In the genomic region with DNA sequence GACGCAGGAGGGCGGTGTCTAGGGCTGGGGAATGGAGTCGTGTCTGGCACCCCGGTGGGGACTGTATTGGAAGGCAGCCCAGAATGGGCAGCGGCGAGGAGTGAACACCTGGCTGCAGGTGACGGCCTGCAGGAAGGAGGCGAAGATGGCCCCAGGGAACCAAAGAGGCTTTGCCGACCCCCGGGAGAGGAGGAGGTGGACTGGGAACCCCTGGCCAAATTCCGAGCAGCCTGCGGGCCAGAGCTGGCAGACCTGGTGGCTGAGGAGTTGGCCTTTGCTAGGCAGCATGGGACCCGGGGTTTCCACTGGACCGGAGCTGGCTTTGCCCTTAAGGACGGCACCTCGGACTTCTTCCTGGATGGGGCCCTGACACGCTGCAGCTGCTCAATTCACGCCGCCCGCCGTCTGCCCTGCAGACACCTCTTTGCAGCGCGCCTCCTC, we compare ENCODE assay signal across 16 cellular contexts. TPM values are rescaled to one million over a fixed set of nuclear protein-coding genes. Genes with fewer than 3 reads are reported as not detected.
DNase-seq lines count a peak whose midpoint lies in the region; ATAC-seq, FAIRE-seq and TF ChIP-seq lines count a peak whose summit lies in the region.
"Had no signal": no experiment of that assay in that cellular context is flagged by ENCODE, and none has a peak within 500 bp of the region (broad histone marks: within the 10 kb centered on the region; RNA-seq: fewer than 3 reads in every experiment).

No MANE protein-coding gene starts in this region.

- no peaks in the 10 kb centered on the region for H3K9me2 ChIP-seq in PC-3 (replicated peaks; ENCODE audit: low read length)

- POLR2A ChIA-PET in A673 (lab: Charles Lee; ENCODE audit: low non-redundant PET), result no interaction called here
- POLR2A ChIA-PET in PC-3 (lab: Charles Lee; ENCODE audit: unreplicated experiment), result interaction anchor here (0.6 kb wide), 1 partner anchor 9 kb away, joined by 3 read pairs; no protein-coding TSS in a partner anchor

- DNase-seq in A673 (ENCODE audit: low spot score), result no peak
- DNase-seq in COR-L47 (lab: John Stamatoyannopoulos, UW), result peak; percentile 51
- DNase-seq in PC-3, result no peak
- peak; percentile 73 for DNase-seq in kidney
- DNase-seq in D721Med (ENCODE audit: insufficient read length, low spot score), result no peak
- DNase-seq: activated CD4-positive, alpha-beta T cell treated with anti-CD3 and anti-CD28 coated beads for 36 hours; activated T-cell treated with anti-CD3 and anti-CD28 coated beads for 4 hours; C1 segment of cervical spinal cord; effector CD8-positive, alpha-beta T cell; lower lobe of right lung; naive thymus-derived CD8-positive, alpha-beta T cell; NCI-H2029 treated with DMSO at 0.1 percent for 48 hours; NCI-H748 treated with DMSO at 0.1 percent for 48 hours had no signal

- no peak for FAIRE-seq in kidney (lab: Jason Lieb, UNC)
- no peak for FAIRE-seq in D721Med (lab: Jason Lieb, UNC)
- FAIRE-seq: H1 had no signal

- H3K9me3 ChIP-seq in A673 (ENCODE audit: low read depth, low read length, poor library complexity, severe bottlenecking), result no peaks in the 10 kb centered on the region
- H3K9me3 ChIP-seq in PC-3 (ENCODE audit: low read length), result no peaks in the 10 kb centered on the region
- H3K9me3 ChIP-seq in kidney (ENCODE audit: control insufficient read depth in 1 of 2, low read length in 2 of 2), result no peaks in the 10 kb centered on the region
- H3K9me3 ChIP-seq: lower lobe of right lung had no signal

- no peak overlapping the region for H3K4me2 ChIP-seq in PC-3 (ENCODE audit: low read length)

- no peak overlapping the region for H3K4me3 ChIP-seq in A673 (ENCODE audit: low read depth, low read length, poor library complexity, severe bottlenecking)
- H3K4me3 ChIP-seq in PC-3 (ENCODE audit: low read length), result no peak overlapping the region
- H3K4me3 ChIP-seq in kidney (ENCODE audit: low read length in 2 of 2), result no peak overlapping the region
- H3K4me3 ChIP-seq: lower lobe of right lung had no signal

- BruUV-seq in A673 (replicated peaks; lab: Mats Ljungman, UMichigan) (no TSS peak), PC-3 (replicated peaks; lab: Mats Ljungman, UMichigan) (TSS peak; percentile 58)

- no peaks in the 10 kb centered on the region for H3K79me2 ChIP-seq in PC-3 (ENCODE audit: low read length)

- H3F3A ChIP-seq in PC-3 (ENCODE audit: low read length, unreplicated experiment), result no peaks in the 10 kb centered on the region

- intact Hi-C loops in A673 (cut with micrococcal nuclease; ENCODE audit: unreplicated experiment) (no loop called here), PC-3 (cut with micrococcal nuclease) (no loop called here), kidney (cut with DNase I) (no loop called here)

- H3K27ac ChIP-seq in A673 (ENCODE audit: low read depth, low read length, poor library complexity, severe bottlenecking), result peak overlapping the region; percentile 10
- no peak overlapping the region for H3K27ac ChIP-seq in PC-3 (ENCODE audit: low read length)
- H3K27ac ChIP-seq in kidney (ENCODE audit: low read depth in 2 of 2, low read length in 2 of 2), result no peak overlapping the region
- H3K27ac ChIP-seq: lower lobe of right lung had no signal

- no peak for TF ChIP-seq CTCF in A673 (conservative IDR thresholded peaks at IDR 0.05; ENCODE audit: low read depth, low read length)
- TF ChIP-seq CTCF in PC-3 (conservative IDR thresholded peaks at IDR 0.05; ENCODE audit: low read depth, low read length), result no peak
- no peak for TF ChIP-seq CTCF in kidney (IDR thresholded peaks at IDR 0.05; ENCODE audit: borderline replicate concordance, extremely low read depth, insufficient read depth)
- TF ChIP-seq CTCF in D721Med (IDR thresholded peaks at IDR 0.05; ENCODE audit: insufficient read depth, missing control alignments), result no peak

- H2AFZ ChIP-seq in PC-3 (ENCODE audit: low read length), result no peak overlapping the region

- H4K20me1 ChIP-seq in PC-3 (ENCODE audit: low read length), result no peaks in the 10 kb centered on the region

- no peaks in the 10 kb centered on the region for H3K36me3 ChIP-seq in A673 (ENCODE audit: insufficient read depth, low read length, poor library complexity, severe bottlenecking)
- H3K36me3 ChIP-seq in PC-3 (ENCODE audit: low read depth, low read length), result no peaks in the 10 kb centered on the region
- H3K36me3 ChIP-seq in kidney (ENCODE audit: control insufficient read depth in 1 of 2, insufficient read depth in 2 of 2, low read length in 2 of 2), result no peaks in the 10 kb centered on the region
- H3K36me3 ChIP-seq: lower lobe of right lung had no signal

- H3K4me1 ChIP-seq in A673 (ENCODE audit: insufficient read depth, low read length, poor library complexity, severe bottlenecking) (peaks cover 7% of the 10 kb centered on the region), PC-3 (ENCODE audit: insufficient read depth, low read length) (no peaks in the 10 kb centered on the region), kidney (ENCODE audit: control insufficient read depth in 1 of 2, insufficient read depth in 1 of 2, low read depth in 1 of 2, low read length in 2 of 2) (no peaks in the 10 kb centered on the region)

- H3K9ac ChIP-seq in PC-3 (ENCODE audit: low read length) (no peak overlapping the region), kidney (ENCODE audit: low read length in 2 of 2) (no peak overlapping the region)

- H3K27me3 ChIP-seq in A673 (replicated peaks; ENCODE audit: insufficient read depth, low read depth, low read length, poor library complexity) (no peaks in the 10 kb centered on the region), PC-3 (ENCODE audit: low read length) (no peaks in the 10 kb centered on the region)

- ATAC-seq in PC-3, result no peak
- no peak for ATAC-seq in GM19023 (IDR thresholded peaks at IDR 0.05; ENCODE audit: unreplicated experiment)
- no peak for ATAC-seq in GM21360 (IDR thresholded peaks at IDR 0.05; ENCODE audit: unreplicated experiment)
- ATAC-seq: activated CD4-positive, alpha-beta T cell treated with anti-CD3 and anti-CD28 coated beads for 36 hours; naive thymus-derived CD8-positive, alpha-beta T cell had no signal

- CTCF ChIA-PET in A673 (lab: Charles Lee) (no interaction called here), PC-3 (lab: Charles Lee) (no interaction called here)

RNA-seq across cellular contexts. Expression of a gene that starts 25.9 kb away (rescaled TPM):
- total RNA-seq in A673 (2021), result 12.0 and 15.8 TPM in 2 replicates
- 1.8 and 2.6 TPM in 2 replicates for total RNA-seq in PC-3 (2014; rRNA removed)
- 7.8 TPM for total RNA-seq in kidney
- 5.5 TPM for polyA plus RNA-seq in kidney (ENCODE audit: insufficient read depth, low read depth, low replicate concordance)

RNA-seq across cellular contexts. Expression of a gene that starts 26.2 kb away (rescaled TPM):
- total RNA-seq in A673 (2021) (200 and 204 TPM in 2 replicates), PC-3 (2014; rRNA removed) (67.5 and 85.1 TPM in 2 replicates), kidney (25.9 TPM)
- 14.0 TPM for polyA plus RNA-seq in kidney (ENCODE audit: insufficient read depth, low read depth, low replicate concordance)

RNA-seq across cellular contexts. Expression of a gene that starts 59.4 kb away (rescaled TPM):
- total RNA-seq in A673 (2021), result 139 and 151 TPM in 2 replicates
- 6.8 and 8.7 TPM in 2 replicates for total RNA-seq in PC-3 (2014; rRNA removed)
- total RNA-seq in kidney, result 53.1 TPM
- polyA plus RNA-seq in kidney (ENCODE audit: insufficient read depth, low read depth, low replicate concordance), result 11.4 TPM

Comparison
In these comparisons a context has a peak if more than half of its experiments do, and no peak if none do; other contexts are left out.
1. DNase-seq: peak in COR-L47 (single experiment) and kidney (single experiment); none in A673 (single experiment), PC-3 (single experiment) and D721Med (single experiment).